ENCODE assay signal across 16 cellular contexts in the genomic region with DNA sequence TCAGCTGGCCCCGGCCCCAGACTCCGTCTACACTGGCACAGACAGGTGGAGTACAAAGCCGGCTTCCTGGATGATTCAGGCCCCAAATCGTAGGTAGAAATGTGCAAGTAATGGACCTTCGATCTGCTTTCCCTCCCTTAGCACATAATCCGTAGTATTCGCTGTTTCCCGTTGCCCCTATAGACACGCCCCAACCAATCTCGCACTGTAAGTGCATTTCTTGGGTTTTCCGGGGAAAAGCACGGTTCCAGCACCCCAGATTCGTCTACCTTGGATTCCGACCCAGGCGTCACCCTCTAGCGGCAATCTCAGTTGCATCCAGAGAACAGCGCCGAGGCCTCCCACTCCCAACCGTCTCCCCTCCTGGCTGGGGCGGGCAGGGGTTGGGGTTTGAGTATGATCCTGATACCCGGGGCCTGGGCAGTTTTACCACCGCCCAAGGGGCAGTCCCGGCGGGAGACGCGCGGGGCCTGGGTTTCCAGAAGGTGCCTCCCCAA. TPM values are rescaled to one million over a fixed set of nuclear protein-coding genes. Genes with fewer than 3 reads are reported as not detected.
DNase-seq lines count a peak whose midpoint lies in the region; FAIRE-seq and TF ChIP-seq lines count a peak whose summit lies in the region.
"Had no signal": no experiment of that assay in that cellular context is flagged by ENCODE, and none has a peak within 500 bp of the region (broad histone marks: within the 10 kb centered on the region; RNA-seq: fewer than 3 reads in every experiment).

No MANE protein-coding gene starts in this region.

- no peaks in the 10 kb centered on the region for H4K20me1 ChIP-seq in endothelial cell of umbilical vein (replicated peaks; ENCODE audit: control insufficient read depth, extremely low read depth, insufficient read depth, low read length)
- H4K20me1 ChIP-seq in neural progenitor cell (ENCODE audit: low read depth) = peaks cover 100% of the 10 kb centered on the region

- H3K9me3 Mint-ChIP-seq in neural progenitor cell = no peaks in the 10 kb centered on the region
- H3K9me3 Mint-ChIP-seq: memory B cell; stimulated activated memory B cell treated with anti-CD40 and anti-IgM and Interleukin-4, amounts not matched to agents 10 μg/mL and 1 μg/mL and 100 μg/mL, for 72 hours had no signal

- peaks cover 34% of the 10 kb centered on the region for H3F3A ChIP-seq in neural progenitor cell (ENCODE audit: low read depth)

- CTCF ChIA-PET in AG04450 (lab: Charles Lee) (interaction anchor here (0.6 kb wide), 1 partner anchor 642 kb away, joined by 4 read pairs; no protein-coding TSS in a partner anchor), endothelial cell of umbilical vein (lab: Charles Lee) (no interaction called here)

- peaks cover 12% of the 10 kb centered on the region; the same call in 1 of the 2 replicates for H3K9me3 ChIP-seq in AG04450 (ENCODE audit: control insufficient read depth, insufficient read depth, low read length)
- no peaks in the 10 kb centered on the region for H3K9me3 ChIP-seq in endothelial cell of umbilical vein (replicated peaks; ENCODE audit: control insufficient read depth, insufficient read depth, low read length)
- no peaks in the 10 kb centered on the region for H3K9me3 ChIP-seq in neural progenitor cell (ENCODE audit: low read depth)
- H3K9me3 ChIP-seq: ascending aorta had no signal

- dilution Hi-C loops in endothelial cell of umbilical vein (cut with MboI; ENCODE audit: extremely low pct_ligation_motif_present, low sequenced_read_pairs) = no loop called here

- H3K4me1 ChIP-seq in endothelial cell of umbilical vein (ENCODE audit: control insufficient read depth, extremely low read depth, insufficient read depth, low read length) (no peaks in the 10 kb centered on the region), neural progenitor cell (peaks cover 37% of the 10 kb centered on the region)
- H3K4me1 ChIP-seq: parathyroid adenoma had no signal

- intact Hi-C loops in endothelial cell of umbilical vein (cut with micrococcal nuclease) = no loop called here

- peaks cover 92% of the 10 kb centered on the region for H3K27me3 Mint-ChIP-seq in neural progenitor cell (ENCODE audit: insufficient read depth, low read depth)

- H3K27ac Mint-ChIP-seq in neural progenitor cell = no peak overlapping the region
- H3K27ac Mint-ChIP-seq: CD4-positive, alpha-beta memory T cell; stimulated activated memory B cell treated with anti-CD40 and anti-IgM and Interleukin-4, amounts not matched to agents 10 μg/mL and 1 μg/mL and 100 μg/mL, for 72 hours had no signal

- DNase-seq in AG04450 (ENCODE audit: low read depth, low spot score) = no peak
- DNase-seq in HCEC 1CT = peak; percentile 43
- DNase-seq in endothelial cell of umbilical vein (ENCODE audit: low read depth, low spot score) = no peak
- DNase-seq in neural progenitor cell (ENCODE audit: low spot score) = peak; percentile 63
- no peak for DNase-seq in NCI-H774 (lab: John Stamatoyannopoulos, UW)
- no peak for DNase-seq in AML-193 (lab: John Stamatoyannopoulos, UW)
- no peak for DNase-seq in NCI-H2227 (lab: John Stamatoyannopoulos, UW; ENCODE audit: unreplicated experiment)
- DNase-seq in inferior parietal cortex (ENCODE audit: extremely low spot score) = no peak
- DNase-seq: GDM1, NCI-H524 treated with DMSO at 0.1 percent for 48 hours had no signal

- no peaks in the 10 kb centered on the region for H3K27me3 ChIP-seq in AG04450 (ENCODE audit: control insufficient read depth, insufficient read depth, low read length)
- H3K27me3 ChIP-seq in endothelial cell of umbilical vein (ENCODE audit: control insufficient read depth in 2 of 2, insufficient read depth in 2 of 2, low read length in 2 of 2) = peaks cover 90 to 95% of the 10 kb centered on the region in 2 experiments
- H3K27me3 ChIP-seq in neural progenitor cell = peaks cover 100% of the 10 kb centered on the region

- BruUV-seq in endothelial cell of umbilical vein (replicated peaks; lab: Mats Ljungman, UMichigan) = no TSS peak

- H3K79me2 ChIP-seq in endothelial cell of umbilical vein (ENCODE audit: control insufficient read depth, insufficient read depth, low read length) = no peaks in the 10 kb centered on the region
- H3K79me2 ChIP-seq in neural progenitor cell (ENCODE audit: low read depth) = no peaks in the 10 kb centered on the region
- H3K79me2 ChIP-seq: parathyroid adenoma had no signal

- POLR2A ChIA-PET in AG04450 (lab: Yijun Ruan, JAX) = interaction anchor here (0.7 kb wide), 1 partner anchor 109 kb away, joined by 4 read pairs; no protein-coding TSS in a partner anchor
- POLR2A ChIA-PET in endothelial cell of umbilical vein (lab: Charles Lee) = interaction anchor here (0.6 kb wide), 1 partner anchor 9 kb away, joined by 3 read pairs; no protein-coding TSS in a partner anchor

- H3K4me2 ChIP-seq in endothelial cell of umbilical vein (ENCODE audit: insufficient read depth, low read length) (no peak overlapping the region), neural progenitor cell (peak overlapping the region; percentile 64)

- no peaks in the 10 kb centered on the region for H3K36me3 Mint-ChIP-seq in neural progenitor cell
- H3K36me3 Mint-ChIP-seq: CD4-positive, alpha-beta memory T cell; memory B cell; stimulated activated memory B cell treated with anti-CD40 and anti-IgM and Interleukin-4, amounts not matched to agents 10 μg/mL and 1 μg/mL and 100 μg/mL, for 72 hours had no signal

- H2AFZ ChIP-seq in endothelial cell of umbilical vein (ENCODE audit: low read depth, low read length) (no peak overlapping the region), neural progenitor cell (replicated peaks) (no peak overlapping the region)
- H2AFZ ChIP-seq: parathyroid adenoma had no signal

- H3K4me3 ChIP-seq in AG04450 (ENCODE audit: low read depth, low read length) (peak overlapping the region; percentile 47), endothelial cell of umbilical vein (replicated peaks in 1 of 3; ENCODE audit: insufficient read depth in 1 of 3, low read depth in 1 of 3, low read length in 3 of 3) (no peak overlapping the region), neural progenitor cell (no peak overlapping the region)

- peaks cover 27% of the 10 kb centered on the region for H3K4me1 Mint-ChIP-seq in neural progenitor cell
- H3K4me1 Mint-ChIP-seq: stimulated activated memory B cell treated with anti-CD40 and anti-IgM and Interleukin-4, amounts not matched to agents 10 μg/mL and 1 μg/mL and 100 μg/mL, for 72 hours had no signal

- H3K9ac ChIP-seq in endothelial cell of umbilical vein (replicated peaks; ENCODE audit: extremely low read depth, insufficient read depth, low read length) (no peak overlapping the region), neural progenitor cell (no peak overlapping the region)
- H3K9ac ChIP-seq: parathyroid adenoma had no signal

- H3K27ac ChIP-seq in AG04450 (ENCODE audit: low read depth, low read length) = peak overlapping the region; percentile 65
- H3K27ac ChIP-seq in endothelial cell of umbilical vein (ENCODE audit: insufficient read depth, low read depth, low read length) = no peak overlapping the region
- H3K27ac ChIP-seq in neural progenitor cell = no peak overlapping the region
- H3K27ac ChIP-seq: ascending aorta, parathyroid adenoma had no signal

- peak overlapping the region; percentile 60 for H3K4me3 Mint-ChIP-seq in neural progenitor cell
- H3K4me3 Mint-ChIP-seq: CD4-positive, alpha-beta memory T cell; memory B cell; stimulated activated memory B cell treated with anti-CD40 and anti-IgM and Interleukin-4, amounts not matched to agents 10 μg/mL and 1 μg/mL and 100 μg/mL, for 72 hours had no signal

- no peaks in the 10 kb centered on the region for H3K9me1 ChIP-seq in endothelial cell of umbilical vein (replicated peaks; ENCODE audit: control insufficient read depth, extremely low read depth, insufficient read depth, low read length)

- no peak for FAIRE-seq in endothelial cell of umbilical vein (lab: Jason Lieb, UNC)
- FAIRE-seq: endometrium had no signal

- no peak for TF ChIP-seq POLR2A in endothelial cell of umbilical vein (IDR thresholded peaks at IDR 0.05; ENCODE audit: low read depth, low read length)

- H3K36me3 ChIP-seq in endothelial cell of umbilical vein (ENCODE audit: control insufficient read depth in 2 of 2, extremely low read depth in 1 of 2, insufficient read depth in 2 of 2, low read length in 2 of 2) (no peaks in the 10 kb centered on the region), neural progenitor cell (no peaks in the 10 kb centered on the region)
- H3K36me3 ChIP-seq: ascending aorta had no signal

- TF ChIP-seq CTCF in AG04450 (IDR thresholded peaks at IDR 0.05; ENCODE audit: low read depth, low read length) (peak; percentile 41), endothelial cell of umbilical vein (IDR thresholded peaks at IDR 0.05; ENCODE audit: extremely low read depth in 1 of 2, insufficient read depth in 1 of 2, low read depth in 1 of 2, low read length in 2 of 2) (peak in 1 of 2 donors; percentile 14), neural progenitor cell (IDR thresholded peaks at IDR 0.05) (peak; percentile 24)

TF ChIP-seq in endothelial cell of umbilical vein, 7 proteins besides CTCF, POLR2A, EP300 and RAD21 (continues in another document):
- TF ChIP-seq EZH2 (IDR thresholded peaks at IDR 0.05; ENCODE audit: borderline replicate concordance, low read depth, low read length, severe bottlenecking) = peak; percentile 80

RNA-seq across cellular contexts. Expression of a gene that starts 12.1 kb away (rescaled TPM):
- polyA plus RNA-seq in AG04450 (2011; rRNA removed) (61.0 and 65.1 TPM in 2 replicates), endothelial cell of umbilical vein (1.0 and 1.4 TPM in 2 replicates)
- 56.9 and 66.0 TPM in 2 replicates for polyA minus RNA-seq in AG04450 (2011; rRNA and poly(A)+ RNA removed)
- total RNA-seq in endothelial cell of umbilical vein (1.1 and 2.2 TPM in 2 replicates), neural progenitor cell (ENCODE audit: low replicate concordance) (not detected in 2 replicates)
- 0.97 and 1.2 TPM in 2 replicates for polyA plus RNA-seq in endothelial cell of umbilical vein (2011; cell fraction: cytosol; rRNA removed)
- 1.6 and 2.3 TPM in 2 replicates for polyA plus RNA-seq in endothelial cell of umbilical vein (2011; cell fraction: nucleus; rRNA removed)
- polyA plus RNA-seq in endothelial cell of umbilical vein (2012) = 0.34 and 0.79 TPM in 2 replicates
- polyA minus RNA-seq in endothelial cell of umbilical vein = 0.49 and 0.81 TPM in 2 replicates
- polyA minus RNA-seq in endothelial cell of umbilical vein (2011; cell fraction: cytosol; rRNA and poly(A)+ RNA removed) = 3.5 TPM
- polyA minus RNA-seq in endothelial cell of umbilical vein (2011; cell fraction: nucleus; rRNA and poly(A)+ RNA removed) = 1.0 and 1.5 TPM in 2 replicates
- total RNA-seq: CD4-positive, alpha-beta memory T cell had no signal
- polyA plus RNA-seq: CD4-positive, alpha-beta memory T cell had no signal

RNA-seq across cellular contexts. Expression of a gene that starts 56.8 kb away (rescaled TPM):
- 15.6 and 16.7 TPM in 2 replicates for polyA plus RNA-seq in AG04450 (2011; rRNA removed)
- 22.9 and 23.5 TPM in 2 replicates for polyA minus RNA-seq in AG04450 (2011; rRNA and poly(A)+ RNA removed)
- total RNA-seq in endothelial cell of umbilical vein = 21.1 and 23.2 TPM in 2 replicates
- 16.7 and 17.8 TPM in 2 replicates for polyA plus RNA-seq in endothelial cell of umbilical vein
- 6.9 and 9.6 TPM in 2 replicates for polyA plus RNA-seq in endothelial cell of umbilical vein (2011; cell fraction: cytosol; rRNA removed)
- 67.5 and 76.2 TPM in 2 replicates for polyA plus RNA-seq in endothelial cell of umbilical vein (2011; cell fraction: nucleus; rRNA removed)
- 17.6 and 21.9 TPM in 2 replicates for polyA plus RNA-seq in endothelial cell of umbilical vein (2012)
- polyA minus RNA-seq in endothelial cell of umbilical vein = 20.2 and 21.4 TPM in 2 replicates
- 7.2 TPM for polyA minus RNA-seq in endothelial cell of umbilical vein (2011; cell fraction: cytosol; rRNA and poly(A)+ RNA removed)
- 27.4 and 36.6 TPM in 2 replicates for polyA minus RNA-seq in endothelial cell of umbilical vein (2011; cell fraction: nucleus; rRNA and poly(A)+ RNA removed)
- 17.4 and 34.6 TPM in 2 replicates for total RNA-seq in neural progenitor cell (ENCODE audit: low replicate concordance)

Comparison
In these comparisons a context has a peak if more than half of its experiments do, and no peak if none do; other contexts are left out.
1. DNase-seq: peak in HCEC 1CT (single experiment) and neural progenitor cell (single experiment); none in AG04450 (single experiment), endothelial cell of umbilical vein (single experiment), NCI-H774 (single experiment), AML-193 (0 of 2), NCI-H2227 (single experiment) and inferior parietal cortex (single experiment).